ENCODE assay signal across 1 cellular context in genomic region chr22:20153945-20154344, GRCh38.
A peak's percentile ranks its signal among the peaks of the same experiment; 100 is the strongest.
TF ChIP-seq lines count a peak whose summit lies in the region.

No MANE protein-coding gene starts in this region.

TF ChIP-seq in HepG2, 621 proteins besides CTCF, POLR2A, EP300 and RAD21:
- no peak for TF ChIP-seq HOXA5 (CRISPR knock-in tag; IDR thresholded peaks at IDR 0.05)
- TF ChIP-seq EZH2 (conservative IDR thresholded peaks at IDR 0.05; ENCODE audit: low read depth, low read length) = 0 out of 2 replicates have a peak, but pooled peaks have one; percentile 36
- TF ChIP-seq ZNF740 (CRISPR knock-in tag; IDR thresholded peaks at IDR 0.05) = no peak
- peak; percentile 94; the same call in 1 of the 2 replicates for TF ChIP-seq DMAP1 (CRISPR knock-in tag; IDR thresholded peaks at IDR 0.05)
- peak; percentile 44 for TF ChIP-seq MNT (IDR thresholded peaks at IDR 0.05)
- peak; percentile 41; the same call in 1 of the 2 replicates for TF ChIP-seq ZNF687 (CRISPR knock-in tag; IDR thresholded peaks at IDR 0.05)
- TF ChIP-seq ELF3 (CRISPR knock-in tag; IDR thresholded peaks at IDR 0.05) = no peak
- TF ChIP-seq ZSCAN31 (CRISPR knock-in tag; IDR thresholded peaks at IDR 0.05; ENCODE audit: low read depth) = no peak
- TF ChIP-seq, protein P1, sequence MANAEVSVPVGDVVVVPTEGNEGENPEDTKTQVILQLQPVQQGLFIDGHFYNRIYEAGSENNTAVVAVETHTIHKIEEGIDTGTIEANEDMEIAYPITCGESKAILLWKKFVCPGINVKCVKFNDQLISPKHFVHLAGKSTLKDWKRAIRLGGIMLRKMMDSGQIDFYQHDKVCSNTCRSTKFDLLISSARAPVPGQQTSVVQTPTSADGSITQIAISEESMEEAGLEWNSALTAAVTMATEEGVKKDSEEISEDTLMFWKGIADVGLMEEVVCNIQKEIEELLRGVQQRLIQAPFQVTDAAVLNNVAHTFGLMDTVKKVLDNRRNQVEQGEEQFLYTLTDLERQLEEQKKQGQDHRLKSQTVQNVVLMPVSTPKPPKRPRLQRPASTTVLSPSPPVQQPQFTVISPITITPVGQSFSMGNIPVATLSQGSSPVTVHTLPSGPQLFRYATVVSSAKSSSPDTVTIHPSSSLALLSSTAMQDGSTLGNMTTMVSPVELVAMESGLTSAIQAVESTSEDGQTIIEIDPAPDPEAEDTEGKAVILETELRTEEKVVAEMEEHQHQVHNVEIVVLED (CRISPR knock-in tag; IDR thresholded peaks at IDR 0.05; ENCODE audit: borderline replicate concordance) = no peak
- 0 out of 2 replicates have a peak, but pooled peaks have one; percentile 18 for TF ChIP-seq MYC (CRISPR knock-in tag; IDR thresholded peaks at IDR 0.05; ENCODE audit: borderline replicate concordance)
- TF ChIP-seq EHMT2 (IDR thresholded peaks at IDR 0.05; ENCODE audit: borderline replicate concordance, low read depth, low read length) = no peak
